In the genomic region with DNA sequence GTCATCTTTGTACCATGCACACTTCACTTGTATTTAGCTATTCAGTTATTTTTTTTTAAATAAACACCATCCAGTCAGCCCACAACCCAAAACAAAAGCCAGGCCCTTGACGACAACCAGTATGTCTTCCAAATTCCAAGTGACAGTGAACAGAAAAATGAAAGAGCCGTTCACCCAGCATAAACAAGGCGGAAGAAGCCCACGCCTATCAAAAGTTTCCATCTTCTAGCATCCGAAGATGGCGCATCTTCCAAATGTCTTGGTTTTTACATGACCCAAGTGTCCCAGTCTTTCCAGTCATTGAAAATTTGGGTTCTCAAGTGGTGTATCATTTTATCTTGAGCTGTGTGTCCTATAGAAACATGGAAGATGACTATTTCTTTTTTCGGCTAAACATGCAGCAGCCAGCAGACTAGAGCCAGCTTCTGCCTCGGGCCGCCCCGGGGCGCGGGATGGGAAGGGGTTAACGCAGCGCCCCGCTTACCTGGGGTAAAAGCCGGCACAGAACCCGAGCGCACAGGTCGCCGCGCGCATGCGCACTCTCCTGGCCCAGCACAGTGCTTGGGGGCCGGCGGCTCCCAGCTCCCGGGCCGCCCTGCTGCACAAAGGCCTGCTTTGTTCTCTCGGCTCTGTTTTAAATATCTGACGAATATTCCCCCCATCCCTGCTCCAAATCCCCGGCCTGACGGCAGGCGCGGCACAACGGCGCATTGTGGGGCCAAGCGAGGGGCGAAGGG, we compare ENCODE assay signal across 8 cellular contexts.
DNase-seq lines count a peak whose midpoint lies in the region; ATAC-seq, FAIRE-seq and TF ChIP-seq lines count a peak whose summit lies in the region.

No MANE protein-coding gene starts in this region.

- H3K18ac ChIP-seq in neuronal stem cell (ENCODE audit: low read length): peak overlapping the region; percentile 96

- no peak overlapping the region for H3K23ac ChIP-seq in neuronal stem cell (ENCODE audit: low read depth, low read length, poor library complexity)

- H3K27ac ChIP-seq in HUES48 (ENCODE audit: low read depth, low read length) (no peak overlapping the region), neuronal stem cell (replicated peaks; ENCODE audit: low read length) (no peak overlapping the region), temporal lobe (ENCODE audit: low read depth, low read length) (peak overlapping the region; percentile 71)

- H2AFZ ChIP-seq in neuronal stem cell (ENCODE audit: low read length): no peak overlapping the region

- peak overlapping the region; percentile 61 for H3K14ac ChIP-seq in neuronal stem cell (ENCODE audit: low read length)

- H2BK15ac ChIP-seq in neuronal stem cell (ENCODE audit: low read length): peak overlapping the region; percentile 60

- TF ChIP-seq POLR2A in H54 (IDR thresholded peaks at IDR 0.05; ENCODE audit: low read depth, low read length): no peak

- H3K4me3 ChIP-seq in HUES48 (ENCODE audit: low read depth, low read length) (peak overlapping the region; percentile 50), neuronal stem cell (ENCODE audit: low read length in 2 of 2) (no peak overlapping the region)

- no peak overlapping the region for H2BK12ac ChIP-seq in neuronal stem cell (ENCODE audit: low read length)

- FAIRE-seq in frontal cortex (lab: Jason Lieb, UNC): no peak
- FAIRE-seq in H54 (lab: Jason Lieb, UNC): no peak

- H3K27me3 ChIP-seq in HUES48 (ENCODE audit: control insufficient read depth, insufficient read depth, low read length) (no peaks in the 10 kb centered on the region; the same call in 1 of the 2 replicates), neuronal stem cell (ENCODE audit: control insufficient read depth in 3 of 3, insufficient read depth in 3 of 3, low read depth in 1 of 3, low read length in 3 of 3) (no peaks in the 10 kb centered on the region)

- no peaks in the 10 kb centered on the region for H3K79me1 ChIP-seq in neuronal stem cell (ENCODE audit: low read depth, low read length)

- H3K36me3 ChIP-seq in HUES48 (ENCODE audit: control insufficient read depth, insufficient read depth, low read length) (no peaks in the 10 kb centered on the region), neuronal stem cell (replicated peaks in 1 of 2; ENCODE audit: control insufficient read depth in 2 of 2, insufficient read depth in 2 of 2, low read length in 2 of 2) (no peaks in the 10 kb centered on the region)

- no peak overlapping the region for H3K4ac ChIP-seq in neuronal stem cell (ENCODE audit: low read length)

- H2BK120ac ChIP-seq in neuronal stem cell (ENCODE audit: low read depth, low read length): peak overlapping the region; percentile 13

- H3K9me3 ChIP-seq in HUES48 (ENCODE audit: control insufficient read depth, insufficient read depth, low read length) (no peaks in the 10 kb centered on the region), neuronal stem cell (replicated peaks in 1 of 2; ENCODE audit: control insufficient read depth in 2 of 2, insufficient read depth in 1 of 2, low read depth in 1 of 2, low read length in 2 of 2) (peaks cover 0 to 8% of the 10 kb centered on the region in 2 donors)

- peak overlapping the region; percentile 87 for H2AK5ac ChIP-seq in neuronal stem cell (ENCODE audit: low read depth, low read length)

- peaks cover 14% of the 10 kb centered on the region for H3K4me1 ChIP-seq in HUES48 (ENCODE audit: control insufficient read depth, insufficient read depth, low read length)
- peaks cover 7 to 15% of the 10 kb centered on the region in 2 donors for H3K4me1 ChIP-seq in neuronal stem cell (ENCODE audit: control insufficient read depth in 2 of 2, insufficient read depth in 1 of 2, low read depth in 1 of 2, low read length in 2 of 2)

- ATAC-seq in HG03097 (IDR thresholded peaks at IDR 0.05; ENCODE audit: low FRiP score, unreplicated experiment): no peak

- no CpG with 5 or more reads among the region's 37 CpGs for WGBS in neuronal stem cell (ENCODE audit: extremely low coverage in 2 of 2, insufficient read length in 2 of 2, insufficient replicate concordance in 1 of 2), 2 donors

- H3K4me2 ChIP-seq in neuronal stem cell (ENCODE audit: insufficient read depth, low read length, poor library complexity, severe bottlenecking): peak overlapping the region; percentile 48

- H4K8ac ChIP-seq in neuronal stem cell (ENCODE audit: low read depth, low read length): no peak overlapping the region

- H2BK5ac ChIP-seq in neuronal stem cell (ENCODE audit: low read length): peak overlapping the region; percentile 69

- peak overlapping the region; percentile 76 for H4K91ac ChIP-seq in neuronal stem cell (ENCODE audit: low read depth, low read length, poor library complexity)

- DNase-seq in activated T-cell treated with anti-CD3 and anti-CD28 coated beads for 48 hours (ENCODE audit: low read depth): peak; percentile 47
- DNase-seq in frontal cortex (ENCODE audit: low spot score in 2 of 2): peak; percentile 80 to 81
- DNase-seq in neuronal stem cell (ENCODE audit: low spot score): peak; percentile 52
- no peak for DNase-seq in RPMI8226
- DNase-seq in H54 (ENCODE audit: insufficient read length, low spot score): no peak

- H3K9ac ChIP-seq in HUES48 (ENCODE audit: low read depth, low read length) (no peak overlapping the region), neuronal stem cell (ENCODE audit: low read depth, low read length, poor library complexity) (peak overlapping the region; percentile 36)

Comparison
In these comparisons a context has a peak if more than half of its experiments do, and no peak if none do; other contexts are left out.
1. DNase-seq: peak in activated T-cell treated with anti-CD3 and anti-CD28 coated beads for 48 hours (single experiment), frontal cortex (2 of 2) and neuronal stem cell (single experiment); none in RPMI8226 (single experiment) and H54 (single experiment).